In the genomic region with DNA sequence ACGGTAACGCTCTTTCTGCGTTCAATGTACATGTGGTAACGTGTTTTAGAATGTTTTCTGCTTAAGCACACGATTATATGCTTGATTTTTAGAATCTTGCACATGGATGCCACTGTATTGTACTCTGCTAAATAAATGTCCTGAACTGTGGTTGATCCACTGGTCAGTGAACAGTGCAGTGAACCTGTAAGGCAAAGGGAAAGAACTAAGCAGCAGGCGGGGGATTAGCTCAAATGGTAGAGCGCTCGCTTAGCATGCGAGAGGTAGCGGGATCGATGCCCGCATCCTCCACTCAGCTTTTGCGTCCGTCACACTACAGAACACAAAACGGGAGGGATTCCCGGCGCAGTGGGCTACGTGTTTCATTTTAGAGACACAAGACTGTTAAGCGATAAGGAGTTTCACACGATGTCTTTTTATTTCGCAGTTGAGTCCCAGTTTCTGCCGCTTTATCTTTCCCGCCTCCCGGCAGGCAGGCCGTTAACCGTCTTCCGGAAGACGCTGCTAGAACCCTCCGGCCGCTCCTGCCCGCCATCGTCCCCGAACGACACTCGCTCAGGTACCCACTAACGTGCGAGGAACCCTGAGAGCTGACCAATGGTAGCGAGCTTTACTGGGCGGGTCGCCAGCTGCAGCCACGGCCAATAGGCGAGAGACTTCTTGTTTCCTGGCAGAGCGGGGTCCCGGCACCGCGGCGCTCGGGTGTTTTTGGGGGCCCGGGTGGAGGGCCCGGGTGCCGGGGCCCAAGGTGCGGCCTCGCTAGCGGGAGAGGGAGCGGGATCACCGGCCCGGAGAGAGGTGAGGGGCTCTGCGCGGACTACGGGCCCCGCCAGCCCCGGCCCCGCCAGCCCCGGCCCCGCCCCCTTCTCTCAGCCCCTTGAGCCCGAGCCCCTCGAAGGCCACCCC, we compare ENCODE assay signal across 8 cellular contexts. TPM values are rescaled to one million over a fixed set of nuclear protein-coding genes. Genes with fewer than 3 reads are reported as not detected.
DNase-seq lines count a peak whose midpoint lies in the region; ATAC-seq, FAIRE-seq and TF ChIP-seq lines count a peak whose summit lies in the region.

A gene with protein sequence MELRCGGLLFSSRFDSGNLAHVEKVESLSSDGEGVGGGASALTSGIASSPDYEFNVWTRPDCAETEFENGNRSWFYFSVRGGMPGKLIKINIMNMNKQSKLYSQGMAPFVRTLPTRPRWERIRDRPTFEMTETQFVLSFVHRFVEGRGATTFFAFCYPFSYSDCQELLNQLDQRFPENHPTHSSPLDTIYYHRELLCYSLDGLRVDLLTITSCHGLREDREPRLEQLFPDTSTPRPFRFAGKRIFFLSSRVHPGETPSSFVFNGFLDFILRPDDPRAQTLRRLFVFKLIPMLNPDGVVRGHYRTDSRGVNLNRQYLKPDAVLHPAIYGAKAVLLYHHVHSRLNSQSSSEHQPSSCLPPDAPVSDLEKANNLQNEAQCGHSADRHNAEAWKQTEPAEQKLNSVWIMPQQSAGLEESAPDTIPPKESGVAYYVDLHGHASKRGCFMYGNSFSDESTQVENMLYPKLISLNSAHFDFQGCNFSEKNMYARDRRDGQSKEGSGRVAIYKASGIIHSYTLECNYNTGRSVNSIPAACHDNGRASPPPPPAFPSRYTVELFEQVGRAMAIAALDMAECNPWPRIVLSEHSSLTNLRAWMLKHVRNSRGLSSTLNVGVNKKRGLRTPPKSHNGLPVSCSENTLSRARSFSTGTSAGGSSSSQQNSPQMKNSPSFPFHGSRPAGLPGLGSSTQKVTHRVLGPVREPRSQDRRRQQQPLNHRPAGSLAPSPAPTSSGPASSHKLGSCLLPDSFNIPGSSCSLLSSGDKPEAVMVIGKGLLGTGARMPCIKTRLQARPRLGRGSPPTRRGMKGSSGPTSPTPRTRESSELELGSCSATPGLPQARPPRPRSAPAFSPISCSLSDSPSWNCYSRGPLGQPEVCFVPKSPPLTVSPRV (plus strand): TSS at position 673 of the 906 bp plus-strand sequence. CDS start 1,291 bp downstream, outside the sequence.

- intact Hi-C loops in Right ventricle myocardium superior (cut with DNase I) (no loop called here), pancreas (cut with DNase I) (no loop called here), tibial artery (cut with DNase I; ENCODE audit: low total_unique reads) (loop anchor here (5.0 kb wide), 1 partner anchor 36 kb away; a partner anchor contains a TSS)

- TF ChIP-seq POLR2A in GM12892 (IDR thresholded peaks at IDR 0.05; ENCODE audit: low read depth, low read length), result peak; percentile 79

- FAIRE-seq in GM12892 (lab: Jason Lieb, UNC) (peak; percentile 87), pancreas (lab: Jason Lieb, UNC) (no peak)

- H3K27me3 ChIP-seq in pancreas, result no peaks in the 10 kb centered on the region
- no peaks in the 10 kb centered on the region for H3K27me3 ChIP-seq in tibial artery

- H3K27ac ChIP-seq in pancreas, result peak within 1 kb of the TSS; percentile 58 to 81 (median 71)
- H3K27ac ChIP-seq in tibial artery, result peak within 1 kb of the TSS; percentile 91 to 98

- H3K4me3 ChIP-seq in pancreas (peak within 1 kb of the TSS; percentile 86 to 90 (median 89)), tibial artery (peak within 1 kb of the TSS; percentile 75 to 98)

- H3K9me3 ChIP-seq in pancreas (no peaks in the 10 kb centered on the region), tibial artery (no peaks in the 10 kb centered on the region)

- ATAC-seq in HG02840 (IDR thresholded peaks at IDR 0.05; ENCODE audit: low FRiP score, unreplicated experiment) (peak; percentile 67), Right ventricle myocardium superior (ENCODE audit: poor library complexity) (peak; percentile 86), pancreas (peak; percentile 73 to 89 (median 80))

- 0% methylated on average over 61 to 67 of the region's 67 CpGs for WGBS in pancreas, 2 donors

- TF ChIP-seq CTCF in pancreas (IDR thresholded peaks at IDR 0.05) (no peak), tibial artery (IDR thresholded peaks at IDR 0.05) (no peak)

- DNase-seq in GM12892 (ENCODE audit: insufficient read length), result peak; percentile 100
- peak; percentile 90 for DNase-seq in NCI-H1436 (lab: John Stamatoyannopoulos, UW)
- peak; percentile 96 for DNase-seq in SW480 (ENCODE audit: low spot score)
- DNase-seq in activated naive CD8-positive, alpha-beta T cell treated with anti-CD3 and anti-CD28 coated beads, Interleukin-2, amount 50 U/mL, for 16 hours (ENCODE audit: low read depth, low spot score), result peak; percentile 82
- peak; percentile 97 for DNase-seq in Right ventricle myocardium superior
- DNase-seq in pancreas, result peak; percentile 91 to 98 (median 96)
- peak; percentile 96 to 98 for DNase-seq in tibial artery

- H3K36me3 ChIP-seq in pancreas (peaks cover 0 to 12% (median 0%) of the 10 kb centered on the region in 3 donors), tibial artery (peaks cover 16 to 31% (median 19%) of the 10 kb centered on the region in 3 donors)

- peaks cover 0 to 6% (median 0%) of the 10 kb centered on the region in 3 donors for H3K4me1 ChIP-seq in pancreas
- H3K4me1 ChIP-seq in tibial artery, result peaks cover 0 to 18% (median 12%) of the 10 kb centered on the region in 4 donors

RNA-seq across cellular contexts. Expression of the gene that starts here (rescaled TPM):
- polyA plus RNA-seq in GM12892 (2012; ENCODE audit: missing spikeins), result 18.1 TPM
- total RNA-seq in Right ventricle myocardium superior (6.8 TPM), pancreas (10 to 100 TPM in 5 of 6 donors, 1 to 10 TPM in 1; 8.2 to 15.5 (median 11.9) TPM)
- polyA plus RNA-seq in pancreas, result 10 to 100 TPM in 1 of 2 donors, 1 to 10 TPM in 1; 8.7 to 11.6 TPM

Comparison
In these comparisons a context has a peak if more than half of its experiments do, and no peak if none do; other contexts are left out.
1. Peak in every context shown above with its lines: DNase-seq, ATAC-seq, H3K4me3 ChIP-seq and H3K27ac ChIP-seq.